ENCODE assay signal across 1 cellular context in genomic region chr15:90871097-90871715, GRCh38.
A peak's percentile ranks its signal among the peaks of the same experiment; 100 is the strongest.
TF ChIP-seq lines count a peak whose summit lies in the region.

No MANE protein-coding gene starts in this region.

TF ChIP-seq in HEK293, 187 proteins besides CTCF, POLR2A, EP300 and RAD21 (continued from another document):
- TF ChIP-seq PRDM10 (tag by site-specific recombination; IDR thresholded peaks at IDR 0.05), result peak; percentile 48
- 0 out of 2 replicates have a peak, but pooled peaks have one; percentile 15 for TF ChIP-seq EGR2 (tag by site-specific recombination; IDR thresholded peaks at IDR 0.05; ENCODE audit: low read depth)
- TF ChIP-seq ZBTB26 (tag by site-specific recombination; optimal IDR thresholded peaks at IDR 0.05), result peak; percentile 74
- TF ChIP-seq PATZ1 (tag by site-specific recombination; IDR thresholded peaks at IDR 0.05), result peak; percentile 34; the same call in 1 of the 2 replicates
- peak; percentile 59 for TF ChIP-seq ZNF600 (tag by site-specific recombination; IDR thresholded peaks at IDR 0.05)
- peak; percentile 56; the same call in 1 of the 2 replicates for TF ChIP-seq ZBTB48 (tag by site-specific recombination; IDR thresholded peaks at IDR 0.05)
- TF ChIP-seq ZNF335 (tag by site-specific recombination; conservative IDR thresholded peaks at IDR 0.05), result peak; percentile 92
- TF ChIP-seq SP7 (tag by site-specific recombination; IDR thresholded peaks at IDR 0.05), result no peak; the same call in 1 of the 2 replicates
- no peak for TF ChIP-seq ZNF488 (tag by site-specific recombination; IDR thresholded peaks at IDR 0.05)
